In genomic region chr5:177299711-177300110, GRCh38 we compare ENCODE assay signal across 10 cellular contexts. TPM values are rescaled to one million over a fixed set of nuclear protein-coding genes. Genes with fewer than 3 reads are reported as not detected.
DNase-seq lines count a peak whose midpoint lies in the region; ATAC-seq and TF ChIP-seq lines count a peak whose summit lies in the region.
"Had no signal": no experiment of that assay in that cellular context is flagged by ENCODE, and none has a peak within 500 bp of the region (broad histone marks: within the 10 kb centered on the region; RNA-seq: fewer than 3 reads in every experiment).

No MANE protein-coding gene starts in this region.

- H3K36me3 ChIP-seq in hepatocyte (replicated peaks; ENCODE audit: insufficient read depth, low read depth) (no peaks in the 10 kb centered on the region), stomach (peaks cover 19 to 41% (median 28%) of the 10 kb centered on the region in 4 donors)

- peaks cover 77% of the 10 kb centered on the region for H3K4me1 Mint-ChIP-seq in activated CD8-positive, alpha-beta memory T cell treated with anti-CD3 and anti-CD28 coated beads, Interleukin-2, amount 10 ng/mL, durations not matched to agents 7 days and 5 days

- no peak for TF ChIP-seq POLR2A in stomach (IDR thresholded peaks at IDR 0.05)

- H3K4me3 ChIP-seq in hepatocyte (no peak overlapping the region), stomach (no peak overlapping the region)
- H3K4me3 ChIP-seq: PC-9 had no signal

- TF ChIP-seq EP300 in stomach (IDR thresholded peaks at IDR 0.05) = no peak

- peak overlapping the region; percentile 95; the same call in 1 of the 2 replicates for H3K27ac ChIP-seq in VCaP
- peak overlapping the region; percentile 91 for H3K27ac ChIP-seq in hepatocyte
- peak overlapping the region; percentile 8 to 92 (median 87) for H3K27ac ChIP-seq in stomach

- WGBS in hepatocyte (ENCODE audit: low lambda C conversion rate, missing lambda C conversion rate) = 91% methylated on average over 9 of the region's 9 CpGs
- 67 to 72% (median 67%) methylated on average over 9 of the region's 9 CpGs for WGBS in stomach, 5 donors

- peaks cover 31% of the 10 kb centered on the region for H3K4me1 ChIP-seq in hepatocyte (ENCODE audit: insufficient read depth)
- peaks cover 49 to 77% (median 58%) of the 10 kb centered on the region in 4 donors for H3K4me1 ChIP-seq in stomach

- no peaks in the 10 kb centered on the region for H3K27me3 Mint-ChIP-seq in activated CD8-positive, alpha-beta memory T cell treated with anti-CD3 and anti-CD28 coated beads, Interleukin-2, amount 10 ng/mL, durations not matched to agents 7 days and 5 days

- intact Hi-C loops in stomach (cut with DNase I; ENCODE audit: low total_unique reads) = loop anchor here (10.0 kb wide), 1 partner anchor 175 kb away; no protein-coding TSS in a partner anchor

- H3K9me2 ChIP-seq in hepatocyte (replicated peaks; ENCODE audit: insufficient read depth) = no peaks in the 10 kb centered on the region

- H3K9me3 ChIP-seq in hepatocyte (ENCODE audit: low read depth) (no peaks in the 10 kb centered on the region), stomach (no peaks in the 10 kb centered on the region)

- H3K27ac Mint-ChIP-seq in activated CD8-positive, alpha-beta memory T cell treated with anti-CD3 and anti-CD28 coated beads, Interleukin-2, amount 10 ng/mL, durations not matched to agents 7 days and 5 days = peak overlapping the region; percentile 94

- peak overlapping the region; percentile 31 for H3K4me2 ChIP-seq in hepatocyte

- H3K27me3 ChIP-seq in hepatocyte = no peaks in the 10 kb centered on the region
- no peaks in the 10 kb centered on the region for H3K27me3 ChIP-seq in stomach

- peaks cover 32% of the 10 kb centered on the region for H3K79me2 ChIP-seq in hepatocyte

- CTCF ChIA-PET in activated CD8-positive, alpha-beta memory T cell treated with anti-CD3 and anti-CD28 coated beads, Interleukin-2, amount 10 ng/mL, durations not matched to agents 7 days and 5 days (lab: Charles Lee) = interaction anchor here (0.6 to 4.9 kb wide), 6 partner anchors 10 to 186 kb away, joined by 3 to 34 read pairs (median 4); partner anchors contain the start of gene LMAN2

- peaks cover 11% of the 10 kb centered on the region for H4K20me1 ChIP-seq in hepatocyte (ENCODE audit: insufficient read depth, poor library complexity, severe bottlenecking)

- no peak for TF ChIP-seq CTCF in VCaP (conservative IDR thresholded peaks at IDR 0.05)
- no peak for TF ChIP-seq CTCF in hepatocyte (IDR thresholded peaks at IDR 0.05; ENCODE audit: poor library complexity)
- no peak for TF ChIP-seq CTCF in stomach (IDR thresholded peaks at IDR 0.05)

- ATAC-seq in activated CD8-positive, alpha-beta memory T cell treated with anti-CD3 and anti-CD28 coated beads, Interleukin-2, amount 10 ng/mL, durations not matched to agents 7 days and 5 days = no peak
- ATAC-seq in HG02588 (IDR thresholded peaks at IDR 0.05; ENCODE audit: unreplicated experiment) (no peak), HG03520 (IDR thresholded peaks at IDR 0.05; ENCODE audit: unreplicated experiment) (no peak), GM19328 (IDR thresholded peaks at IDR 0.05; ENCODE audit: unreplicated experiment) (no peak)

- H2AFZ ChIP-seq in hepatocyte = no peak overlapping the region
- H2AFZ ChIP-seq: PC-9 had no signal

- no peak overlapping the region for H3K4me3 Mint-ChIP-seq in activated CD8-positive, alpha-beta memory T cell treated with anti-CD3 and anti-CD28 coated beads, Interleukin-2, amount 10 ng/mL, durations not matched to agents 7 days and 5 days

- no peak for DNase-seq in activated CD8-positive, alpha-beta memory T cell treated with anti-CD3 and anti-CD28 coated beads, Interleukin-2, amount 10 ng/mL, durations not matched to agents 7 days and 5 days
- DNase-seq in activated CD8-positive, alpha-beta memory T cell treated with anti-CD3 and anti-CD28 coated beads, Interleukin-2, amount 50 U/mL, for 4 hours = no peak
- DNase-seq in hepatocyte (ENCODE audit: low spot score) (no peak), stomach (no peak)
- DNase-seq: PC-9; stimulated activated CD4-positive, alpha-beta T cell treated with anti-CD3 and anti-CD28 coated beads, Interleukin-4, amount 100 ng/mL, for 1 hour had no signal

- no peaks in the 10 kb centered on the region for H3K9me3 Mint-ChIP-seq in activated CD8-positive, alpha-beta memory T cell treated with anti-CD3 and anti-CD28 coated beads, Interleukin-2, amount 10 ng/mL, durations not matched to agents 7 days and 5 days (ENCODE audit: low read depth)

- H3K36me3 Mint-ChIP-seq in activated CD8-positive, alpha-beta memory T cell treated with anti-CD3 and anti-CD28 coated beads, Interleukin-2, amount 10 ng/mL, durations not matched to agents 7 days and 5 days = peaks cover 57% of the 10 kb centered on the region

RNA-seq across cellular contexts. Expression of gene RAB24, which starts 3.8 kb away (rescaled TPM):
- 10 to 100 TPM; 40.5 to 50.8 TPM for total RNA-seq in activated CD8-positive, alpha-beta memory T cell treated with anti-CD3 and anti-CD28 coated beads, Interleukin-2, amount 10 ng/mL, durations not matched to agents 7 days and 5 days
- 25.7 and 30.3 TPM in 2 replicates for total RNA-seq in hepatocyte
- 64.6 and 76.6 TPM in 2 replicates for polyA plus RNA-seq in hepatocyte
- 10 to 100 TPM in 4 of 5 donors, 1 to 10 TPM in 1; 1.8 to 87.2 (median 12.3) TPM for total RNA-seq in stomach
- 10 to 100 TPM; 31.5 to 65.3 (median 33.7) TPM for polyA plus RNA-seq in stomach

RNA-seq across cellular contexts. Expression of gene PRELID1, which starts 3.9 kb away (rescaled TPM):
- total RNA-seq in activated CD8-positive, alpha-beta memory T cell treated with anti-CD3 and anti-CD28 coated beads, Interleukin-2, amount 10 ng/mL, durations not matched to agents 7 days and 5 days = 100 to 1,000 TPM; 173 to 228 TPM
- total RNA-seq in hepatocyte (228 and 245 TPM in 2 replicates), stomach (100 to 1,000 TPM in 3 of 5 donors, 10 to 100 TPM in 2; 82.4 to 201 (median 127) TPM)
- polyA plus RNA-seq in hepatocyte (255 and 282 TPM in 2 replicates), stomach (100 to 1,000 TPM; 140 to 177 (median 171) TPM)

RNA-seq across cellular contexts. Expression of gene MXD3, which starts 12.0 kb away (rescaled TPM):
- 100 to 1,000 TPM in 1 of 2 experiments, 10 to 100 TPM in 1; 60.2 to 117 TPM for total RNA-seq in activated CD8-positive, alpha-beta memory T cell treated with anti-CD3 and anti-CD28 coated beads, Interleukin-2, amount 10 ng/mL, durations not matched to agents 7 days and 5 days
- total RNA-seq in hepatocyte (14.0 and 22.3 TPM in 2 replicates), stomach (10 to 100 TPM in 4 of 5 donors, 1 to 10 TPM in 1; 6.8 to 86.9 (median 25.0) TPM)
- polyA plus RNA-seq in hepatocyte (11.9 and 16.5 TPM in 2 replicates), stomach (10 to 100 TPM in 2 of 3 donors, 1 to 10 TPM in 1; 7.6 to 17.8 (median 15.0) TPM)

RNA-seq across cellular contexts. Expression of gene LMAN2, which starts 51.8 kb away (rescaled TPM):
- total RNA-seq in activated CD8-positive, alpha-beta memory T cell treated with anti-CD3 and anti-CD28 coated beads, Interleukin-2, amount 10 ng/mL, durations not matched to agents 7 days and 5 days = 100 to 1,000 TPM; 133 to 140 TPM
- 357 and 366 TPM in 2 replicates for total RNA-seq in hepatocyte
- polyA plus RNA-seq in hepatocyte = 381 and 391 TPM in 2 replicates
- total RNA-seq in stomach = 100 to 1,000 TPM in 3 of 5 donors, 10 to 100 TPM in 2; 73.5 to 621 (median 187) TPM
- polyA plus RNA-seq in stomach = 100 to 1,000 TPM in 1 of 3 donors, 10 to 100 TPM in 2; 92.9 to 135 (median 98.0) TPM

RNA-seq across cellular contexts. Expression of gene RGS14, which starts 58.0 kb away (rescaled TPM):
- total RNA-seq in activated CD8-positive, alpha-beta memory T cell treated with anti-CD3 and anti-CD28 coated beads, Interleukin-2, amount 10 ng/mL, durations not matched to agents 7 days and 5 days = 10 to 100 TPM; 52.3 to 93.0 TPM
- total RNA-seq in hepatocyte (26.1 and 36.5 TPM in 2 replicates), stomach (100 to 1,000 TPM in 1 of 5 donors, 10 to 100 TPM in 1, 1 to 10 TPM in 2, not detected in 1; 4.2 to 100 (median 12.5) TPM)
- polyA plus RNA-seq in hepatocyte (30.7 and 37.0 TPM in 2 replicates), stomach (10 to 100 TPM; 19.0 to 34.3 (median 26.9) TPM)
